ENCODE assay signal across 8 cellular contexts in genomic region chr4:77959566-77960338, GRCh38.
DNase-seq lines count a peak whose midpoint lies in the region; ATAC-seq and TF ChIP-seq lines count a peak whose summit lies in the region.

No MANE protein-coding gene starts in this region.

- no peaks in the 10 kb centered on the region for H3K27me3 Mint-ChIP-seq in brain

- TF ChIP-seq POLR2A in vagina (IDR thresholded peaks at IDR 0.05): no peak

- intact Hi-C loops in vagina (cut with DNase I): loop anchor here (10.0 kb wide), 1 partner anchor 555 kb away; no protein-coding TSS in a partner anchor

- H3K36me3 ChIP-seq in vagina: peaks cover 0 to 3% of the 10 kb centered on the region in 2 donors
- H3K36me3 ChIP-seq in effector memory CD4-positive, alpha-beta T cell (ENCODE audit: control insufficient read depth, insufficient read depth, low read length): no peaks in the 10 kb centered on the region

- H3K27ac ChIP-seq in vagina: no peak overlapping the region
- H3K27ac ChIP-seq in effector memory CD4-positive, alpha-beta T cell (ENCODE audit: insufficient read depth, low read length, poor library complexity, severe bottlenecking): no peak overlapping the region

- H3K4me3 ChIP-seq in vagina: no peak overlapping the region
- H3K4me3 ChIP-seq in effector memory CD4-positive, alpha-beta T cell (ENCODE audit: insufficient read depth, low read depth, low read length, poor library complexity, severe bottlenecking): no peak overlapping the region

- DNase-seq in COLO829 (ENCODE audit: low spot score): peak; percentile 31
- peak; percentile 37 for DNase-seq in NCI-H446 treated with DMSO at 0.1 percent for 48 hours (lab: John Stamatoyannopoulos, UW)
- DNase-seq in kidney tubule cell (ENCODE audit: low spot score): peak; percentile 64
- no peak for DNase-seq in vagina (ENCODE audit: extremely low spot score in 2 of 2)
- no peak for DNase-seq in activated effector memory CD4-positive, alpha-beta T cell treated with anti-CD3 and anti-CD28 coated beads, Interleukin-2, amount 50 U/mL, for 16 hours
- no peak for DNase-seq in effector memory CD4-positive, alpha-beta T cell

- peaks cover 5% of the 10 kb centered on the region for H3K4me1 Mint-ChIP-seq in brain

- no peaks in the 10 kb centered on the region for H3K36me3 Mint-ChIP-seq in brain

- H3K9me3 ChIP-seq in vagina: no peaks in the 10 kb centered on the region
- H3K9me3 ChIP-seq in effector memory CD4-positive, alpha-beta T cell (ENCODE audit: control insufficient read depth, low read length): no peaks in the 10 kb centered on the region

- TF ChIP-seq CTCF in brain (conservative IDR thresholded peaks at IDR 0.05) (peak; percentile 85 to 92), vagina (IDR thresholded peaks at IDR 0.05) (peak; percentile 33 to 65 (median 55))

- no peak overlapping the region for H3K4me3 Mint-ChIP-seq in brain

- H3K9me3 Mint-ChIP-seq in brain: no peaks in the 10 kb centered on the region

- H3K27me3 ChIP-seq in vagina: no peaks in the 10 kb centered on the region
- no peaks in the 10 kb centered on the region for H3K27me3 ChIP-seq in effector memory CD4-positive, alpha-beta T cell (replicated peaks; ENCODE audit: control insufficient read depth, insufficient read depth, low read length, poor library complexity, severe bottlenecking)

- peak; percentile 48 for ATAC-seq in HG02678 (IDR thresholded peaks at IDR 0.05; ENCODE audit: unreplicated experiment)

- no peak overlapping the region for H3K27ac Mint-ChIP-seq in brain

- no peaks in the 10 kb centered on the region for H3K4me1 ChIP-seq in vagina
- H3K4me1 ChIP-seq in effector memory CD4-positive, alpha-beta T cell (ENCODE audit: control insufficient read depth, insufficient read depth, low read length, poor library complexity, severe bottlenecking): no peaks in the 10 kb centered on the region

Comparison
In these comparisons a context has a peak if more than half of its experiments do, and no peak if none do; other contexts are left out.
1. DNase-seq: peak in COLO829 (single experiment), NCI-H446 treated with DMSO at 0.1 percent for 48 hours (single experiment) and kidney tubule cell (single experiment); none in vagina (0 of 2), activated effector memory CD4-positive, alpha-beta T cell treated with anti-CD3 and anti-CD28 coated beads, Interleukin-2, amount 50 U/mL, for 16 hours (single experiment) and effector memory CD4-positive, alpha-beta T cell (0 of 3).